24 cellular contexts compared by ENCODE assay signal in genomic region chr9:104313396-104314110, GRCh38.
DNase-seq lines count a peak whose midpoint lies in the region; ATAC-seq and TF ChIP-seq lines count a peak whose summit lies in the region.
"Had no signal": no experiment of that assay in that cellular context is flagged by ENCODE, and none has a peak within 500 bp of the region (broad histone marks: within the 10 kb centered on the region; RNA-seq: fewer than 3 reads in every experiment).

No MANE protein-coding gene starts in this region.

- no peak overlapping the region for H3K4me3 ChIP-seq in left ventricle myocardium inferior
- no peak overlapping the region for H3K4me3 ChIP-seq in WERI-Rb-1 (ENCODE audit: low read depth, low read length)
- H3K4me3 ChIP-seq: GM12878, PC-9, SK-N-MC had no signal

- TF ChIP-seq CTCF in left ventricle myocardium inferior (IDR thresholded peaks at IDR 0.05; ENCODE audit: borderline replicate concordance) (no peak), WERI-Rb-1 (IDR thresholded peaks at IDR 0.05; ENCODE audit: low read depth, low read length) (no peak)

- H3K9me3 ChIP-seq in left ventricle myocardium inferior (replicated peaks) (peaks cover 4% of the 10 kb centered on the region), WERI-Rb-1 (ENCODE audit: severe bottlenecking) (peaks cover 3% of the 10 kb centered on the region)

- H3K27me3 ChIP-seq in left ventricle myocardium inferior (ENCODE audit: low read depth) (no peaks in the 10 kb centered on the region), WERI-Rb-1 (ENCODE audit: insufficient read depth, low read depth, severe bottlenecking) (no peaks in the 10 kb centered on the region)

- no peaks in the 10 kb centered on the region for H3K4me1 ChIP-seq in left ventricle myocardium inferior

- H3K36me3 ChIP-seq in left ventricle myocardium inferior (no peaks in the 10 kb centered on the region), WERI-Rb-1 (no peaks in the 10 kb centered on the region)

- ATAC-seq in left ventricle myocardium superior (peak; percentile 23), GM19455 (IDR thresholded peaks at IDR 0.05; ENCODE audit: unreplicated experiment) (no peak), GM21367 (IDR thresholded peaks at IDR 0.05; ENCODE audit: unreplicated experiment) (no peak)
- ATAC-seq: GM12878, T-helper 17 cell had no signal

- intact Hi-C loops in left ventricle myocardium superior (cut with micrococcal nuclease): no loop called here
- intact Hi-C loops in left ventricle myocardium inferior (cut with micrococcal nuclease): no loop called here

- DNase-seq in DMS 273 (lab: John Stamatoyannopoulos, UW; ENCODE audit: unreplicated experiment): peak; percentile 22
- DNase-seq in DMS 273 treated with DMSO at 0.1 percent for 48 hours (lab: John Stamatoyannopoulos, UW): no peak
- DNase-seq in left ventricle myocardium superior: no peak
- no peak for DNase-seq in left ventricle myocardium inferior
- DNase-seq in WERI-Rb-1: peak; percentile 75
- DNase-seq in A172 (ENCODE audit: low spot score): no peak
- DNase-seq: AML-193; C1 segment of cervical spinal cord; Calu3; CD8-positive, alpha-beta memory T cell; DND-41; NCI-H1930; NCI-H226; NCI-H510A treated with DMSO at 0.1 percent for 48 hours; PC-9; RPMI8226; SHP77; SW 1271; T-helper 17 cell had no signal

- no peak overlapping the region for H3K27ac ChIP-seq in left ventricle myocardium inferior (replicated peaks)
- no peak overlapping the region for H3K27ac ChIP-seq in WERI-Rb-1
- H3K27ac ChIP-seq: 22Rv1, PC-9, SK-N-MC had no signal

Comparison
In these comparisons a context has a peak if more than half of its experiments do, and no peak if none do; other contexts are left out.
1. DNase-seq: peak in DMS 273 (single experiment) and WERI-Rb-1 (single experiment); none in DMS 273 treated with DMSO at 0.1 percent for 48 hours (single experiment), left ventricle myocardium superior (single experiment), left ventricle myocardium inferior (single experiment) and A172 (single experiment).